Comparison of ENCODE assay signal across 9 cellular contexts in genomic region chr14:53190938-53191337, GRCh38. TPM values are rescaled to one million over a fixed set of nuclear protein-coding genes. Genes with fewer than 3 reads are reported as not detected.
DNase-seq lines count a peak whose midpoint lies in the region; ATAC-seq, FAIRE-seq and TF ChIP-seq lines count a peak whose summit lies in the region.
"Had no signal": no experiment of that assay in that cellular context is flagged by ENCODE, and none has a peak within 500 bp of the region (broad histone marks: within the 10 kb centered on the region; RNA-seq: fewer than 3 reads in every experiment).

No MANE protein-coding gene starts in this region.

- H3K36me3 ChIP-seq in bronchial epithelial cell (ENCODE audit: control insufficient read depth, insufficient read depth, low read length) = no peaks in the 10 kb centered on the region
- no peaks in the 10 kb centered on the region for H3K36me3 ChIP-seq in colonic mucosa
- H3K36me3 ChIP-seq in body of pancreas (replicated peaks in 1 of 2; ENCODE audit: insufficient read depth in 1 of 2, low read depth in 2 of 2) = no peaks in the 10 kb centered on the region
- H3K36me3 ChIP-seq: prostate gland had no signal

- H3K4me3 ChIP-seq in bronchial epithelial cell (ENCODE audit: low read depth, low read length) (no peak overlapping the region), colonic mucosa (no peak overlapping the region), body of pancreas (no peak overlapping the region)
- H3K4me3 ChIP-seq: prostate gland had no signal

- FAIRE-seq in HTR-8/SVneo (lab: Jason Lieb, UNC) = peak; percentile 57
- no peak for FAIRE-seq in bronchial epithelial cell (lab: Jason Lieb, UNC)

- H3K9ac ChIP-seq in colonic mucosa (ENCODE audit: low read depth in 2 of 2, low read length in 2 of 2) = no peak overlapping the region

- DNase-seq in HTR-8/SVneo (ENCODE audit: insufficient read length, low spot score) (no peak), bronchial epithelial cell (ENCODE audit: low read depth) (peak; percentile 49), colonic mucosa (no peak), body of pancreas (no peak), GF-D8 (lab: John Stamatoyannopoulos, UW) (no peak)
- DNase-seq in stimulated activated CD4-positive, alpha-beta T cell treated with anti-CD3 and anti-CD28 coated beads, TNF-alpha, amount 100 ng/mL, for 48 hours (ENCODE audit: low read depth in 3 of 3) = peak; percentile 44 to 70 (median 62)

- H3K9me3 ChIP-seq in colonic mucosa = no peaks in the 10 kb centered on the region
- no peaks in the 10 kb centered on the region for H3K9me3 ChIP-seq in body of pancreas
- H3K9me3 ChIP-seq: prostate gland had no signal

- ATAC-seq in GM21526 (IDR thresholded peaks at IDR 0.05; ENCODE audit: low FRiP score, unreplicated experiment) (peak; percentile 57), body of pancreas (no peak)
- ATAC-seq: HCT116 had no signal

- no peak for TF ChIP-seq CTCF in bronchial epithelial cell (IDR thresholded peaks at IDR 0.05; ENCODE audit: insufficient read depth, low read length, severe bottlenecking)
- no peak for TF ChIP-seq CTCF in colonic mucosa (IDR thresholded peaks at IDR 0.05)
- no peak for TF ChIP-seq CTCF in body of pancreas (IDR thresholded peaks at IDR 0.05)

- intact Hi-C loops in colonic mucosa (cut with DNase I) (no loop called here), body of pancreas (cut with DNase I) (no loop called here)

- no peak for TF ChIP-seq POLR2A in body of pancreas (IDR thresholded peaks at IDR 0.05)

- no peaks in the 10 kb centered on the region for H3K4me1 ChIP-seq in colonic mucosa
- peaks cover 7% of the 10 kb centered on the region for H3K4me1 ChIP-seq in body of pancreas
- H3K4me1 ChIP-seq: prostate gland had no signal

- WGBS in body of pancreas, 2 donors = 69% methylated on average over 2 of the region's 2 CpGs

- no peaks in the 10 kb centered on the region for H3K27me3 ChIP-seq in bronchial epithelial cell (ENCODE audit: control insufficient read depth, insufficient read depth, low read length)
- H3K27me3 ChIP-seq in colonic mucosa = no peaks in the 10 kb centered on the region
- H3K27me3 ChIP-seq in body of pancreas = no peaks in the 10 kb centered on the region

- H3K27ac ChIP-seq in colonic mucosa (no peak overlapping the region), body of pancreas (no peak overlapping the region)
- H3K27ac ChIP-seq: prostate gland had no signal

RNA-seq across cellular contexts. Expression of gene DDHD1, which starts 37.8 kb away (rescaled TPM):
- total RNA-seq in bronchial epithelial cell = 5.3 and 6.8 TPM in 2 replicates
- 1 to 10 TPM; 7.5 TPM for total RNA-seq in colonic mucosa
- total RNA-seq in body of pancreas = 10 to 100 TPM in 1 of 2 donors, 1 to 10 TPM in 1; 7.6 to 22.6 TPM

Comparison
In these comparisons a context has a peak if more than half of its experiments do, and no peak if none do; other contexts are left out.
1. DNase-seq: peak in bronchial epithelial cell (single experiment) and stimulated activated CD4-positive, alpha-beta T cell treated with anti-CD3 and anti-CD28 coated beads, TNF-alpha, amount 100 ng/mL, for 48 hours (3 of 3); none in HTR-8/SVneo (single experiment), colonic mucosa (single experiment), body of pancreas (0 of 4) and GF-D8 (single experiment).